27 cellular contexts compared by ENCODE assay signal in the genomic region with DNA sequence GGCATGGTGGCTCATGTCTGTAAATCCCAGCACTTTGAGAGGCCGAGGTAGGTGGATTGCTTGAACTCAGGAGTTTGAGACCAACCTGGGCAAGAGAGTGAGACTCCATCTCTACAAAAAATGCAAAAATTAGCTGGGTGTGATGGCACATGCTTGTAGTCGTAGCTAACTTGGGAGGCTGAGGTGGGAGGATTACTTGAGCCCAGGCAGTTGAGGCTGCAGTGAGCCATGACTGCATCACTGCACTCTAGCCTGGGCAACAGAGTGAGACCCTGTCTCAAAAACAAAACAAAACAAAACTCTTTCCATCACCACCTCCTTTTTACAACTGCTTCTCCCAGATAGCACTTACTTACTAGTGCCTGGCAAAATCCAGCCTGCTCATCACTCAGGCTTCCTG.
"Had no signal": no experiment of that assay in that cellular context is flagged by ENCODE, and none has a peak within 500 bp of the region (broad histone marks: within the 10 kb centered on the region; RNA-seq: fewer than 3 reads in every experiment).

No MANE protein-coding gene starts in this region.

- H3K27me3 ChIP-seq: dorsolateral prefrontal cortex, gastroesophageal sphincter, hepatocyte, neutrophil, pancreas, vagina had no signal

- H3K27ac ChIP-seq: hepatocyte, neutrophil, pancreas, vagina had no signal

- H3K27me3 Mint-ChIP-seq: activated CD4-positive, alpha-beta T cell treated with anti-CD3 and anti-CD28 coated beads for 36 hours; activated CD8-positive, alpha-beta memory T cell treated with anti-CD3 and anti-CD28 coated beads, Interleukin-2, amount 10 ng/mL, durations not matched to agents 7 days and 5 days; stimulated activated naive CD8-positive, alpha-beta T cell treated with anti-CD3 and anti-CD28 coated beads, Interleukin-15, Interleukin-2, amounts not matched to agents 100 ng/mL and 50 ng/mL, for 24 hours; type B pancreatic cell had no signal

- H3K36me3 Mint-ChIP-seq: activated CD8-positive, alpha-beta memory T cell treated with anti-CD3 and anti-CD28 coated beads, Interleukin-2, amount 10 ng/mL, durations not matched to agents 7 days and 5 days; activated naive CD4-positive, alpha-beta T cell treated with anti-CD3 and anti-CD28 coated beads, Interleukin-2, amount 50 U/mL, for 72 hours; stimulated activated effector memory CD8-positive, alpha-beta T cell treated with anti-CD3 and anti-CD28 coated beads, Interleukin-12 subunit alpha, Interleukin-12 subunit beta, amount 100 ng/mL, for 72 hours had no signal

- H3K27ac Mint-ChIP-seq: activated CD4-positive, alpha-beta T cell treated with anti-CD3 and anti-CD28 coated beads for 36 hours; activated CD8-positive, alpha-beta memory T cell treated with anti-CD3 and anti-CD28 coated beads, Interleukin-2, amount 10 ng/mL, durations not matched to agents 7 days and 5 days; activated CD8-positive, alpha-beta T cell treated with anti-CD3 and anti-CD28 coated beads, Interleukin-2, amount 10 ng/mL, durations not matched to agents 7 days and 5 days; activated naive CD4-positive, alpha-beta T cell treated with anti-CD3 and anti-CD28 coated beads, Interleukin-2, amount 50 U/mL, for 72 hours; activated T-cell treated with anti-CD3 and anti-CD28 coated beads, Interleukin-2, amount 50 U/mL, for 72 hours; stimulated activated effector memory CD8-positive, alpha-beta T cell treated with anti-CD3 and anti-CD28 coated beads, Interleukin-12 subunit alpha, Interleukin-12 subunit beta, amount 100 ng/mL, for 72 hours; stimulated activated naive CD8-positive, alpha-beta T cell treated with anti-CD3 and anti-CD28 coated beads, Interleukin-15, Interleukin-2, amounts not matched to agents 100 ng/mL and 50 ng/mL, for 24 hours; T-helper 2 cell treated with Interferon-gamma antibody and Interleukin-4, amounts not matched to agents 5 μg/mL and 100 μg/mL, for 36 hours; type B pancreatic cell had no signal

- H3K9me3 ChIP-seq: gastroesophageal sphincter, mucosa of descending colon, neutrophil, pancreas, prostate gland, thoracic aorta, vagina had no signal

- H2AFZ ChIP-seq: hepatocyte had no signal

- DNase-seq: activated CD4-positive, alpha-beta T cell treated with anti-CD3 and anti-CD28 coated beads for 36 hours; activated CD4-positive, CD25-positive, alpha-beta regulatory T cell; activated CD8-positive, alpha-beta memory T cell treated with anti-CD3 and anti-CD28 coated beads, Interleukin-2, amount 10 ng/mL, durations not matched to agents 7 days and 5 days; activated CD8-positive, alpha-beta T cell treated with anti-CD3 and anti-CD28 coated beads, Interleukin-2, amount 10 ng/mL, durations not matched to agents 7 days and 5 days; activated naive CD4-positive, alpha-beta T cell; activated T-cell treated with anti-CD3 and anti-CD28 coated beads, Interleukin-2, amount 50 U/mL, for 72 hours; cerebellar nuclear complex; dorsolateral prefrontal cortex; effector memory CD4-positive, alpha-beta T cell; left ventricle myocardium superior; mucosa of descending colon; pancreas; small intestine; stimulated activated CD4-positive, alpha-beta T cell treated with anti-CD3 and anti-CD28 coated beads, Interleukin-4, amount 100 ng/mL, for 24 hours had no signal

- H3K4me2 ChIP-seq: hepatocyte had no signal

- H3K4me3 Mint-ChIP-seq: activated CD4-positive, alpha-beta T cell treated with anti-CD3 and anti-CD28 coated beads for 36 hours; activated CD8-positive, alpha-beta memory T cell treated with anti-CD3 and anti-CD28 coated beads, Interleukin-2, amount 10 ng/mL, durations not matched to agents 7 days and 5 days; activated CD8-positive, alpha-beta T cell treated with anti-CD3 and anti-CD28 coated beads, Interleukin-2, amount 10 ng/mL, durations not matched to agents 7 days and 5 days; activated T-cell treated with anti-CD3 and anti-CD28 coated beads, Interleukin-2, amount 50 U/mL, for 72 hours; nephron; stimulated activated effector memory CD8-positive, alpha-beta T cell treated with anti-CD3 and anti-CD28 coated beads, Interleukin-12 subunit alpha, Interleukin-12 subunit beta, amount 100 ng/mL, for 72 hours; stimulated activated naive CD8-positive, alpha-beta T cell treated with anti-CD3 and anti-CD28 coated beads, Interleukin-15, Interleukin-2, amounts not matched to agents 100 ng/mL and 50 ng/mL, for 24 hours; T-helper 2 cell treated with Interferon-gamma antibody and Interleukin-4, amounts not matched to agents 5 μg/mL and 100 μg/mL, for 36 hours; type B pancreatic cell had no signal

- H3K9me3 Mint-ChIP-seq: activated naive CD4-positive, alpha-beta T cell treated with anti-CD3 and anti-CD28 coated beads, Interleukin-2, amount 50 U/mL, for 72 hours; activated T-cell treated with anti-CD3 and anti-CD28 coated beads, Interleukin-2, amount 50 U/mL, for 72 hours; nephron; stimulated activated effector memory CD8-positive, alpha-beta T cell treated with anti-CD3 and anti-CD28 coated beads, Interleukin-12 subunit alpha, Interleukin-12 subunit beta, amount 100 ng/mL, for 72 hours; stimulated activated naive CD8-positive, alpha-beta T cell treated with anti-CD3 and anti-CD28 coated beads, Interleukin-15, Interleukin-2, amounts not matched to agents 100 ng/mL and 50 ng/mL, for 24 hours; T-helper 2 cell treated with Interferon-gamma antibody and Interleukin-4, amounts not matched to agents 5 μg/mL and 100 μg/mL, for 36 hours; type B pancreatic cell had no signal

- H3K4me3 ChIP-seq: coronary artery, dorsolateral prefrontal cortex, gastroesophageal sphincter, hepatocyte, mucosa of descending colon, pancreas, prostate gland, thoracic aorta, vagina had no signal

- H3K4me1 Mint-ChIP-seq: activated CD4-positive, alpha-beta T cell treated with anti-CD3 and anti-CD28 coated beads for 36 hours; stimulated activated effector memory CD8-positive, alpha-beta T cell treated with anti-CD3 and anti-CD28 coated beads, Interleukin-12 subunit alpha, Interleukin-12 subunit beta, amount 100 ng/mL, for 72 hours had no signal

- H3K36me3 ChIP-seq: neutrophil, pancreas, prostate gland had no signal

- ATAC-seq: activated CD4-positive, alpha-beta T cell treated with anti-CD3 and anti-CD28 coated beads for 36 hours; activated CD8-positive, alpha-beta memory T cell treated with anti-CD3 and anti-CD28 coated beads, Interleukin-2, amount 10 ng/mL, durations not matched to agents 7 days and 5 days; activated CD8-positive, alpha-beta T cell treated with anti-CD3 and anti-CD28 coated beads, Interleukin-2, amount 10 ng/mL, durations not matched to agents 7 days and 5 days; activated naive CD4-positive, alpha-beta T cell treated with anti-CD3 and anti-CD28 coated beads, Interleukin-2, amount 50 U/mL, for 72 hours; activated T-cell treated with anti-CD3 and anti-CD28 coated beads, Interleukin-2, amount 50 U/mL, for 72 hours; gastroesophageal sphincter; left ventricle myocardium superior; mucosa of descending colon; pancreas; stimulated activated effector memory CD8-positive, alpha-beta T cell treated with anti-CD3 and anti-CD28 coated beads, Interleukin-12 subunit alpha, Interleukin-12 subunit beta, amount 100 ng/mL, for 72 hours had no signal
